8 cellular contexts compared by ENCODE assay signal in the genomic region with DNA sequence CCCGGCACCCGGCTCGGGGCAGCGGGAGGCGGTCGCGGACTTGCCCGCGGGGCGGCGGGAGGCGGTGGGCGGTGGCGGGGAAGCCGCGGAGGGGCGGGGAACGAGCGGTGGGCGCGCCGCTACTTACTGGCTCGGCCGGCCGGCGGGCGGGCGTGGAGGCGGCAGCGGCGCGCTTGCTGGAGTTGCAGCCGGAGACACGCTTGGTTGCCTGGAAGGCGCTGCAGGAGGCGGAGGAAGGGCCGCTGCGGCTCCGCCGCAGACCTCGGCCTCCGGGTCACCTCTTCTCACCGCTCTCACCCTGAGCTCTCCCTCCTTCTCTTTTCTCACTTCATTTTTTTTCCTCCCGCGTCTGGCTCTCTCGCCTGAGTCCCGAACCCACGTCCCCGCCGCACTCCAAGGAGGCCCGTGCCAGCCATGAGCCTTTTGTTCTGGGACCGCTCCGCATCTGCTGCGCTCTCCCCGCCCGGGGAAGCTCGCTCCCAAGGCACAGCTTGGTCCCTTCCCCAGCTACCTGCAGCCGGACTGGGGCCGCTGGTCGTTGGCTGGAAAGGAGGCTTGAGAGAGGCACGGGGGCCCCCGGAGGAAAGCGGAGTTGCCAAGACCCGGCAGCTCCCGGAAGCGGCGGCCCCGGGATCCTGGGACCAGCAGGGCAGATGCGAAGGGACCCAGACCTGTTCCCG. TPM values are rescaled to one million over a fixed set of nuclear protein-coding genes. Genes with fewer than 3 reads are reported as not detected.
DNase-seq lines count a peak whose midpoint lies in the region; ATAC-seq, FAIRE-seq and TF ChIP-seq lines count a peak whose summit lies in the region.

No MANE protein-coding gene starts in this region.

- peak; percentile 78 for ATAC-seq in HG02588 (IDR thresholded peaks at IDR 0.05; ENCODE audit: unreplicated experiment)

- no peak for FAIRE-seq in GM12892 (lab: Jason Lieb, UNC)

- CTCF ChIA-PET in AG04449 (lab: Yijun Ruan, JAX), result no interaction called here

- no peak for TF ChIP-seq CTCF in AG04449 (IDR thresholded peaks at IDR 0.05; ENCODE audit: insufficient read depth, low read length, missing control alignments)

- DNase-seq in AG04449 (ENCODE audit: low read depth, low spot score), result no peak
- DNase-seq in GM12892 (ENCODE audit: insufficient read length), result peak; percentile 73
- peak; percentile 62 for DNase-seq in NCI-H1694 treated with DMSO at 0.1 percent for 48 hours (lab: John Stamatoyannopoulos, UW)
- peak in 31 of 56 donors; percentile 17 to 81 (median 50) for DNase-seq in amygdala (lab: John Stamatoyannopoulos, UW)
- peak; percentile 87 for DNase-seq in left kidney (ENCODE audit: low read depth, low spot score)
- no peak for DNase-seq in GOT3 (lab: John Stamatoyannopoulos, UW)
- DNase-seq in HuH-7 (ENCODE audit: low spot score), result no peak

- no peak for TF ChIP-seq POLR2A in GM12892 (IDR thresholded peaks at IDR 0.05; ENCODE audit: low read depth, low read length)

- H3K4me3 ChIP-seq in AG04449 (ENCODE audit: low read depth, low read length), result peak overlapping the region; percentile 36

- POLR2A ChIA-PET in AG04449 (lab: Yijun Ruan, JAX), result no interaction called here

RNA-seq across cellular contexts. Expression of a gene that starts 0.6 kb away (rescaled TPM):
- polyA plus RNA-seq in GM12892 (2012; ENCODE audit: missing spikeins), result not detected

Comparison
In these comparisons a context has a peak if more than half of its experiments do, and no peak if none do; other contexts are left out.
1. DNase-seq: peak in GM12892 (single experiment), NCI-H1694 treated with DMSO at 0.1 percent for 48 hours (single experiment), amygdala (31 of 56) and left kidney (single experiment); none in AG04449 (single experiment), GOT3 (single experiment) and HuH-7 (single experiment).